ENCODE assay signal across 2 cellular contexts in the genomic region with DNA sequence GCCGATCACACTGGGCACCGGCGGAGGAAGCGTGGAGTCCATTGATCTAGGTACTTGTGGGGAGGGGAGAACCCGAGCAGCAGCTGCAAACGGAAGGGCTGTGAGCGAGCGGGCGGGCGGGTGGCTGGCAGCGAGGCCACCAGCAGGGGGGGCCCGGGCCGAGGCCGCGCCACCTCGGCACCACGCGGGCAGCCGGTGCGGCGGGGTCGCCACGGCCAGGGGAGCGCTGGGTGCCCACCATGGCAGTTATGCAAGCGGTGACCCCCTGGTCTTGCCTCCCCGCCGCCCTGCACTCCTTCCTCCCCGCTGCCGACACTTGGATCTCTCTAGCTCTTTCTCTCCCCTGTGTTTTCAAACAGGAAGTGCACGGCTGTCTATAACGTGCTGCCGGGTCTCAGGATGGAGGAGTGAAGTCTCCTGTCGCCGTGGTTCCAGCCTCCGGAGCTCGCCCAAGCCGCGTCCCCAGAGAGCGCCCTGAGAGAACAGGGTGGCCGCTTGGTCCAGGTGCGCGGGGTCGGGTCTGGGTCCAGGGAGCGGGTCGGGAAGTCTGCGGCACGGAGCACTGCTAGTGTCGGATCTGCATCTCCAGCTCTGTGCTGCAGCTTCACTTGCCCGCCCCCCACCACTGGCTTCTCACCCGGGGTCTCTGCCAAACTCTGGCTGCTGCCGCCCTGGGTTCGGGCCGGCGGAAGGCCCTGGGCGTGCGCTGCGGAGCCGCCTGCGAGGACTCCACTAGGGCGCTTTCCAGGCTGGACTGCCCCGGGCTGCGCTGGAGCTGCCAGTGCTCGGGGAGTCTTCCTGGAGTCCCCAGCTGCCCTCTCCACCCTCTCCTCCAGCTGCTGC.
TF ChIP-seq lines count a peak whose summit lies in the region.

No MANE protein-coding gene starts in this region.

TF ChIP-seq in HEK293, 187 proteins besides CTCF, POLR2A, EP300 and RAD21 (continued from another document):
- TF ChIP-seq, protein P1, sequence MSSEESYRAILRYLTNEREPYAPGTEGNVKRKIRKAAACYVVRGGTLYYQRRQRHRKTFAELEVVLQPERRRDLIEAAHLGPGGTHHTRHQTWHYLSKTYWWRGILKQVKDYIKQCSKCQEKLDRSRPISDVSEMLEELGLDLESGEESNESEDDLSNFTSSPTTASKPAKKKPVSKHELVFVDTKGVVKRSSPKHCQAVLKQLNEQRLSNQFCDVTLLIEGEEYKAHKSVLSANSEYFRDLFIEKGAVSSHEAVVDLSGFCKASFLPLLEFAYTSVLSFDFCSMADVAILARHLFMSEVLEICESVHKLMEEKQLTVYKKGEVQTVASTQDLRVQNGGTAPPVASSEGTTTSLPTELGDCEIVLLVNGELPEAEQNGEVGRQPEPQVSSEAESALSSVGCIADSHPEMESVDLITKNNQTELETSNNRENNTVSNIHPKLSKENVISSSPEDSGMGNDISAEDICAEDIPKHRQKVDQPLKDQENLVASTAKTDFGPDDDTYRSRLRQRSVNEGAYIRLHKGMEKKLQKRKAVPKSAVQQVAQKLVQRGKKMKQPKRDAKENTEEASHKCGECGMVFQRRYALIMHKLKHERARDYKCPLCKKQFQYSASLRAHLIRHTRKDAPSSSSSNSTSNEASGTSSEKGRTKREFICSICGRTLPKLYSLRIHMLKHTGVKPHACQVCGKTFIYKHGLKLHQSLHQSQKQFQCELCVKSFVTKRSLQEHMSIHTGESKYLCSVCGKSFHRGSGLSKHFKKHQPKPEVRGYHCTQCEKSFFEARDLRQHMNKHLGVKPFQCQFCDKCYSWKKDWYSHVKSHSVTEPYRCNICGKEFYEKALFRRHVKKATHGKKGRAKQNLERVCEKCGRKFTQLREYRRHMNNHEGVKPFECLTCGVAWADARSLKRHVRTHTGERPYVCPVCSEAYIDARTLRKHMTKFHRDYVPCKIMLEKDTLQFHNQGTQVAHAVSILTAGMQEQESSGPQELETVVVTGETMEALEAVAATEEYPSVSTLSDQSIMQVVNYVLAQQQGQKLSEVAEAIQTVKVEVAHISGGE (tag by site-specific recombination; conservative IDR thresholded peaks at IDR 0.05; ENCODE audit: low read depth), result peak; percentile 58; the same call in 1 of the 2 replicates
- TF ChIP-seq, protein P2, sequence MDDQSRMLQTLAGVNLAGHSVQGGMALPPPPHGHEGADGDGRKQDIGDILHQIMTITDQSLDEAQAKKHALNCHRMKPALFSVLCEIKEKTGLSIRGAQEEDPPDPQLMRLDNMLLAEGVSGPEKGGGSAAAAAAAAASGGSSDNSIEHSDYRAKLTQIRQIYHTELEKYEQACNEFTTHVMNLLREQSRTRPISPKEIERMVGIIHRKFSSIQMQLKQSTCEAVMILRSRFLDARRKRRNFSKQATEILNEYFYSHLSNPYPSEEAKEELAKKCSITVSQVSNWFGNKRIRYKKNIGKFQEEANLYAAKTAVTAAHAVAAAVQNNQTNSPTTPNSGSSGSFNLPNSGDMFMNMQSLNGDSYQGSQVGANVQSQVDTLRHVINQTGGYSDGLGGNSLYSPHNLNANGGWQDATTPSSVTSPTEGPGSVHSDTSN (CRISPR knock-in tag; IDR thresholded peaks at IDR 0.05), result 0 out of 2 replicates have a peak, but pooled peaks have one; percentile 25
- peak; percentile 54 for TF ChIP-seq ZNF596 (tag by site-specific recombination; IDR thresholded peaks at IDR 0.05)
- TF ChIP-seq ZNF747 (tag by site-specific recombination; IDR thresholded peaks at IDR 0.05), result no peak
- TF ChIP-seq ZBTB1 (tag by site-specific recombination; IDR thresholded peaks at IDR 0.05), result no peak
- peak; percentile 61 for TF ChIP-seq ZNF600 (tag by site-specific recombination; IDR thresholded peaks at IDR 0.05)
- TF ChIP-seq ZNF660 (tag by site-specific recombination; IDR thresholded peaks at IDR 0.05), result peak; percentile 51; the same call in 1 of the 2 replicates
- TF ChIP-seq SALL2 (tag by site-specific recombination; IDR thresholded peaks at IDR 0.05; ENCODE audit: borderline replicate concordance), result no peak
- 0 out of 2 replicates have a peak, but pooled peaks have one; percentile 9 for TF ChIP-seq SP2 (tag by site-specific recombination; IDR thresholded peaks at IDR 0.05)
- TF ChIP-seq, protein P3, sequence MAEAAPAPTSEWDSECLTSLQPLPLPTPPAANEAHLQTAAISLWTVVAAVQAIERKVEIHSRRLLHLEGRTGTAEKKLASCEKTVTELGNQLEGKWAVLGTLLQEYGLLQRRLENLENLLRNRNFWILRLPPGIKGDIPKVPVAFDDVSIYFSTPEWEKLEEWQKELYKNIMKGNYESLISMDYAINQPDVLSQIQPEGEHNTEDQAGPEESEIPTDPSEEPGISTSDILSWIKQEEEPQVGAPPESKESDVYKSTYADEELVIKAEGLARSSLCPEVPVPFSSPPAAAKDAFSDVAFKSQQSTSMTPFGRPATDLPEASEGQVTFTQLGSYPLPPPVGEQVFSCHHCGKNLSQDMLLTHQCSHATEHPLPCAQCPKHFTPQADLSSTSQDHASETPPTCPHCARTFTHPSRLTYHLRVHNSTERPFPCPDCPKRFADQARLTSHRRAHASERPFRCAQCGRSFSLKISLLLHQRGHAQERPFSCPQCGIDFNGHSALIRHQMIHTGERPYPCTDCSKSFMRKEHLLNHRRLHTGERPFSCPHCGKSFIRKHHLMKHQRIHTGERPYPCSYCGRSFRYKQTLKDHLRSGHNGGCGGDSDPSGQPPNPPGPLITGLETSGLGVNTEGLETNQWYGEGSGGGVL (tag by site-specific recombination; IDR thresholded peaks at IDR 0.05), result peak; percentile 0; the same call in 1 of the 2 replicates
- no peak for TF ChIP-seq ZNF211 (tag by site-specific recombination; IDR thresholded peaks at IDR 0.05; ENCODE audit: low read depth)
- TF ChIP-seq ZNF404 (tag by site-specific recombination; IDR thresholded peaks at IDR 0.05), result no peak

TF ChIP-seq in GM12878, 131 proteins besides CTCF, POLR2A, EP300 and RAD21 (continues in another document):
- TF ChIP-seq, protein P4, sequence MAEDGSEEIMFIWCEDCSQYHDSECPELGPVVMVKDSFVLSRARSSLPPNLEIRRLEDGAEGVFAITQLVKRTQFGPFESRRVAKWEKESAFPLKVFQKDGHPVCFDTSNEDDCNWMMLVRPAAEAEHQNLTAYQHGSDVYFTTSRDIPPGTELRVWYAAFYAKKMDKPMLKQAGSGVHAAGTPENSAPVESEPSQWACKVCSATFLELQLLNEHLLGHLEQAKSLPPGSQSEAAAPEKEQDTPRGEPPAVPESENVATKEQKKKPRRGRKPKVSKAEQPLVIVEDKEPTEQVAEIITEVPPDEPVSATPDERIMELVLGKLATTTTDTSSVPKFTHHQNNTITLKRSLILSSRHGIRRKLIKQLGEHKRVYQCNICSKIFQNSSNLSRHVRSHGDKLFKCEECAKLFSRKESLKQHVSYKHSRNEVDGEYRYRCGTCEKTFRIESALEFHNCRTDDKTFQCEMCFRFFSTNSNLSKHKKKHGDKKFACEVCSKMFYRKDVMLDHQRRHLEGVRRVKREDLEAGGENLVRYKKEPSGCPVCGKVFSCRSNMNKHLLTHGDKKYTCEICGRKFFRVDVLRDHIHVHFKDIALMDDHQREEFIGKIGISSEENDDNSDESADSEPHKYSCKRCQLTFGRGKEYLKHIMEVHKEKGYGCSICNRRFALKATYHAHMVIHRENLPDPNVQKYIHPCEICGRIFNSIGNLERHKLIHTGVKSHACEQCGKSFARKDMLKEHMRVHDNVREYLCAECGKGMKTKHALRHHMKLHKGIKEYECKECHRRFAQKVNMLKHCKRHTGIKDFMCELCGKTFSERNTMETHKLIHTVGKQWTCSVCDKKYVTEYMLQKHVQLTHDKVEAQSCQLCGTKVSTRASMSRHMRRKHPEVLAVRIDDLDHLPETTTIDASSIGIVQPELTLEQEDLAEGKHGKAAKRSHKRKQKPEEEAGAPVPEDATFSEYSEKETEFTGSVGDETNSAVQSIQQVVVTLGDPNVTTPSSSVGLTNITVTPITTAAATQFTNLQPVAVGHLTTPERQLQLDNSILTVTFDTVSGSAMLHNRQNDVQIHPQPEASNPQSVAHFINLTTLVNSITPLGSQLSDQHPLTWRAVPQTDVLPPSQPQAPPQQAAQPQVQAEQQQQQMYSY (CRISPR knock-in tag; IDR thresholded peaks at IDR 0.05), result 0 out of 2 replicates have a peak, but pooled peaks have one; percentile 48
- TF ChIP-seq NRF1 (conservative IDR thresholded peaks at IDR 0.05; ENCODE audit: low read depth, low read length) (no peak), SP1 (IDR thresholded peaks at IDR 0.05; ENCODE audit: low read depth, low read length) (no peak), JUNB (IDR thresholded peaks at IDR 0.05) (no peak), ZZZ3 (IDR thresholded peaks at IDR 0.05; ENCODE audit: control insufficient read depth, insufficient read length, low read depth) (no peak), ASH2L (IDR thresholded peaks at IDR 0.05; ENCODE audit: borderline replicate concordance, low read depth) (peak; percentile 15; the same call in 1 of the 2 replicates), MTA2 (IDR thresholded peaks at IDR 0.05; ENCODE audit: low read depth) (no peak), RB1 (IDR thresholded peaks at IDR 0.05; ENCODE audit: borderline replicate concordance) (peak; percentile 88; the same call in 1 of the 2 replicates), WRNIP1 (IDR thresholded peaks at IDR 0.05; ENCODE audit: borderline replicate concordance, low read depth, low read length) (no peak), POLR2AphosphoS2 (IDR thresholded peaks at IDR 0.05; ENCODE audit: low read depth, low read length) (no peak), MEF2B (IDR thresholded peaks at IDR 0.05; ENCODE audit: partially characterized antibody, poor library complexity, severe bottlenecking) (peak; percentile 18), MEF2A (IDR thresholded peaks at IDR 0.05; ENCODE audit: insufficient read depth, low read depth, low read length) (no peak), NBN (IDR thresholded peaks at IDR 0.05) (no peak), RBBP5 (conservative IDR thresholded peaks at IDR 0.05) (no peak)
- TF ChIP-seq, protein P5, sequence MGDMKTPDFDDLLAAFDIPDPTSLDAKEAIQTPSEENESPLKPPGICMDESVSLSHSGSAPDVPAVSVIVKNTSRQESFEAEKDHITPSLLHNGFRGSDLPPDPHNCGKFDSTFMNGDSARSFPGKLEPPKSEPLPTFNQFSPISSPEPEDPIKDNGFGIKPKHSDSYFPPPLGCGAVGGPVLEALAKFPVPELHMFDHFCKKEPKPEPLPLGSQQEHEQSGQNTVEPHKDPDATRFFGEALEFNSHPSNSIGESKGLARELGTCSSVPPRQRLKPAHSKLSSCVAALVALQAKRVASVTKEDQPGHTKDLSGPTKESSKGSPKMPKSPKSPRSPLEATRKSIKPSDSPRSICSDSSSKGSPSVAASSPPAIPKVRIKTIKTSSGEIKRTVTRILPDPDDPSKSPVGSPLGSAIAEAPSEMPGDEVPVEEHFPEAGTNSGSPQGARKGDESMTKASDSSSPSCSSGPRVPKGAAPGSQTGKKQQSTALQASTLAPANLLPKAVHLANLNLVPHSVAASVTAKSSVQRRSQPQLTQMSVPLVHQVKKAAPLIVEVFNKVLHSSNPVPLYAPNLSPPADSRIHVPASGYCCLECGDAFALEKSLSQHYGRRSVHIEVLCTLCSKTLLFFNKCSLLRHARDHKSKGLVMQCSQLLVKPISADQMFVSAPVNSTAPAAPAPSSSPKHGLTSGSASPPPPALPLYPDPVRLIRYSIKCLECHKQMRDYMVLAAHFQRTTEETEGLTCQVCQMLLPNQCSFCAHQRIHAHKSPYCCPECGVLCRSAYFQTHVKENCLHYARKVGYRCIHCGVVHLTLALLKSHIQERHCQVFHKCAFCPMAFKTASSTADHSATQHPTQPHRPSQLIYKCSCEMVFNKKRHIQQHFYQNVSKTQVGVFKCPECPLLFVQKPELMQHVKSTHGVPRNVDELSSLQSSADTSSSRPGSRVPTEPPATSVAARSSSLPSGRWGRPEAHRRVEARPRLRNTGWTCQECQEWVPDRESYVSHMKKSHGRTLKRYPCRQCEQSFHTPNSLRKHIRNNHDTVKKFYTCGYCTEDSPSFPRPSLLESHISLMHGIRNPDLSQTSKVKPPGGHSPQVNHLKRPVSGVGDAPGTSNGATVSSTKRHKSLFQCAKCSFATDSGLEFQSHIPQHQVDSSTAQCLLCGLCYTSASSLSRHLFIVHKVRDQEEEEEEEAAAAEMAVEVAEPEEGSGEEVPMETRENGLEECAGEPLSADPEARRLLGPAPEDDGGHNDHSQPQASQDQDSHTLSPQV (IDR thresholded peaks at IDR 0.05), result peak; percentile 80; the same call in 1 of the 2 replicates
- TF ChIP-seq, protein P6, sequence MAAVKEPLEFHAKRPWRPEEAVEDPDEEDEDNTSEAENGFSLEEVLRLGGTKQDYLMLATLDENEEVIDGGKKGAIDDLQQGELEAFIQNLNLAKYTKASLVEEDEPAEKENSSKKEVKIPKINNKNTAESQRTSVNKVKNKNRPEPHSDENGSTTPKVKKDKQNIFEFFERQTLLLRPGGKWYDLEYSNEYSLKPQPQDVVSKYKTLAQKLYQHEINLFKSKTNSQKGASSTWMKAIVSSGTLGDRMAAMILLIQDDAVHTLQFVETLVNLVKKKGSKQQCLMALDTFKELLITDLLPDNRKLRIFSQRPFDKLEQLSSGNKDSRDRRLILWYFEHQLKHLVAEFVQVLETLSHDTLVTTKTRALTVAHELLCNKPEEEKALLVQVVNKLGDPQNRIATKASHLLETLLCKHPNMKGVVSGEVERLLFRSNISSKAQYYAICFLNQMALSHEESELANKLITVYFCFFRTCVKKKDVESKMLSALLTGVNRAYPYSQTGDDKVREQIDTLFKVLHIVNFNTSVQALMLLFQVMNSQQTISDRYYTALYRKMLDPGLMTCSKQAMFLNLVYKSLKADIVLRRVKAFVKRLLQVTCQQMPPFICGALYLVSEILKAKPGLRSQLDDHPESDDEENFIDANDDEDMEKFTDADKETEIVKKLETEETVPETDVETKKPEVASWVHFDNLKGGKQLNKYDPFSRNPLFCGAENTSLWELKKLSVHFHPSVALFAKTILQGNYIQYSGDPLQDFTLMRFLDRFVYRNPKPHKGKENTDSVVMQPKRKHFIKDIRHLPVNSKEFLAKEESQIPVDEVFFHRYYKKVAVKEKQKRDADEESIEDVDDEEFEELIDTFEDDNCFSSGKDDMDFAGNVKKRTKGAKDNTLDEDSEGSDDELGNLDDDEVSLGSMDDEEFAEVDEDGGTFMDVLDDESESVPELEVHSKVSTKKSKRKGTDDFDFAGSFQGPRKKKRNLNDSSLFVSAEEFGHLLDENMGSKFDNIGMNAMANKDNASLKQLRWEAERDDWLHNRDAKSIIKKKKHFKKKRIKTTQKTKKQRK (IDR thresholded peaks at IDR 0.05; ENCODE audit: low read depth, low read length), result no peak
